Comparison of ENCODE assay signal across 8 cellular contexts in the genomic region with DNA sequence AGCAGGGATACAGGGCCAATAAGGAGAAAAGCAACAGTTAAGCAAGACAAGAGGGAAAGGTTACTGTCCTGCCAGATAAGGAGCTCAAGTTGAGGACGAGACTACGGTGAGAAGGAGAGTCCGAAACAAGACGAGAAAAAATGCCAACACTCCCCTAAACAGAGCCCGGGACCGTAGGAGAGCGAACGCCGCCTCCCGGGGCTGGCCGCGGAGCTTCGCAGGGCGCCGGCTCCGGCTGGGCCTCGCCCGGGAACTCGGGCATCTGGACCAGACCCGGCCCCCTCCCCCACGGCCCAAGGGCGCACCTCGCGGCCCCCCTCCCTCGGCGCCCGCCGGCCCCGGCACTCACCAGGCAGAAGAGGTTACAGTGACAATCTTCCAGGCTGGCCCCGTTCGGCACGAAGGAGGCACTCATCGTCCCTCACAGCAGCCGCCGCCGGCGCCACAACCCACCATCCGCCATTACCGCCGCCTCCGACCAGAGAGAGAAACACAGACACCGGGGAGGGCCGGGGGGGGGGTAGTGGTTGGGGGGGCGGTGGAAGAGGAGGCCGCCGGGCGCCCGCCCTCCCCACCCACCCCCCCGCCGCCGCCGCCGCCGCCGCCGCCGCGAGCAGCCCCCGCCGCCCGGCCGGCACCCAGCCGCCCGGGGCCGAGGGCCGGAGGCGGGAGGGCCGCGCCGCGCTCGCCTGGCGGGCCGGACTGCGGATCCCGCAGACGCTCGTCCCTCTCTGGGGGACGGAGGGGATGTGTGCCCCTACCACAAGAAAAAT. TPM values are rescaled to one million over a fixed set of nuclear protein-coding genes. Genes with fewer than 3 reads are reported as not detected.
A peak's percentile ranks its signal among the peaks of the same experiment; 100 is the strongest.
DNase-seq lines count a peak whose midpoint lies in the region; ATAC-seq and TF ChIP-seq lines count a peak whose summit lies in the region.

A gene with protein sequence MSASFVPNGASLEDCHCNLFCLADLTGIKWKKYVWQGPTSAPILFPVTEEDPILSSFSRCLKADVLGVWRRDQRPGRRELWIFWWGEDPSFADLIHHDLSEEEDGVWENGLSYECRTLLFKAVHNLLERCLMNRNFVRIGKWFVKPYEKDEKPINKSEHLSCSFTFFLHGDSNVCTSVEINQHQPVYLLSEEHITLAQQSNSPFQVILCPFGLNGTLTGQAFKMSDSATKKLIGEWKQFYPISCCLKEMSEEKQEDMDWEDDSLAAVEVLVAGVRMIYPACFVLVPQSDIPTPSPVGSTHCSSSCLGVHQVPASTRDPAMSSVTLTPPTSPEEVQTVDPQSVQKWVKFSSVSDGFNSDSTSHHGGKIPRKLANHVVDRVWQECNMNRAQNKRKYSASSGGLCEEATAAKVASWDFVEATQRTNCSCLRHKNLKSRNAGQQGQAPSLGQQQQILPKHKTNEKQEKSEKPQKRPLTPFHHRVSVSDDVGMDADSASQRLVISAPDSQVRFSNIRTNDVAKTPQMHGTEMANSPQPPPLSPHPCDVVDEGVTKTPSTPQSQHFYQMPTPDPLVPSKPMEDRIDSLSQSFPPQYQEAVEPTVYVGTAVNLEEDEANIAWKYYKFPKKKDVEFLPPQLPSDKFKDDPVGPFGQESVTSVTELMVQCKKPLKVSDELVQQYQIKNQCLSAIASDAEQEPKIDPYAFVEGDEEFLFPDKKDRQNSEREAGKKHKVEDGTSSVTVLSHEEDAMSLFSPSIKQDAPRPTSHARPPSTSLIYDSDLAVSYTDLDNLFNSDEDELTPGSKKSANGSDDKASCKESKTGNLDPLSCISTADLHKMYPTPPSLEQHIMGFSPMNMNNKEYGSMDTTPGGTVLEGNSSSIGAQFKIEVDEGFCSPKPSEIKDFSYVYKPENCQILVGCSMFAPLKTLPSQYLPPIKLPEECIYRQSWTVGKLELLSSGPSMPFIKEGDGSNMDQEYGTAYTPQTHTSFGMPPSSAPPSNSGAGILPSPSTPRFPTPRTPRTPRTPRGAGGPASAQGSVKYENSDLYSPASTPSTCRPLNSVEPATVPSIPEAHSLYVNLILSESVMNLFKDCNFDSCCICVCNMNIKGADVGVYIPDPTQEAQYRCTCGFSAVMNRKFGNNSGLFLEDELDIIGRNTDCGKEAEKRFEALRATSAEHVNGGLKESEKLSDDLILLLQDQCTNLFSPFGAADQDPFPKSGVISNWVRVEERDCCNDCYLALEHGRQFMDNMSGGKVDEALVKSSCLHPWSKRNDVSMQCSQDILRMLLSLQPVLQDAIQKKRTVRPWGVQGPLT (N-terminal part only) (minus strand): TSS at position 488 of the 773 bp plus-strand sequence. CDS start 73 bp downstream, at position 415.

- H3K36me3 Mint-ChIP-seq in mesothelial cell of epicardium = peaks cover 2% of the 10 kb centered on the region

- peaks cover 16% of the 10 kb centered on the region for H3K4me1 ChIP-seq in HAP-1

- H3K36me3 ChIP-seq in HAP-1 (replicated peaks) = peaks cover 12% of the 10 kb centered on the region

- peaks cover 25% of the 10 kb centered on the region for H3K4me1 Mint-ChIP-seq in mesothelial cell of epicardium

- no peak for TF ChIP-seq CTCF in mesothelial cell of epicardium (IDR thresholded peaks at IDR 0.05; ENCODE audit: unreplicated experiment)

- no peaks in the 10 kb centered on the region for H3K27me3 Mint-ChIP-seq in mesothelial cell of epicardium (ENCODE audit: low read depth)

- no peak for ATAC-seq in GM21390 (IDR thresholded peaks at IDR 0.05; ENCODE audit: unreplicated experiment)

- peak; percentile 55 for DNase-seq in EH (ENCODE audit: low read depth)
- peak; percentile 17 to 65 for DNase-seq in HAP-1 (ENCODE audit: low spot score in 2 of 2)
- peak; percentile 41 for DNase-seq in NCI-H774 (lab: John Stamatoyannopoulos, UW)
- DNase-seq in activated CD8-positive, alpha-beta memory T cell treated with anti-CD3 and anti-CD28 coated beads, Interleukin-2, amount 50 U/mL, for 4 hours = peak; percentile 60
- peak; percentile 33 to 58 for DNase-seq in mesothelial cell of epicardium (ENCODE audit: low spot score in 2 of 2, unreplicated experiment in 2 of 2)
- peak; percentile 24 to 32 for DNase-seq in stimulated activated CD8-positive, alpha-beta memory T cell treated with anti-CD3 and anti-CD28 coated beads, Interleukin-15, amount 100 ng/mL, for 48 hours (ENCODE audit: low read depth in 2 of 2)

- H3K27me3 ChIP-seq in HAP-1 (ENCODE audit: low read depth) = no peaks in the 10 kb centered on the region

- H3K9me3 Mint-ChIP-seq in mesothelial cell of epicardium = no peaks in the 10 kb centered on the region

- peak within 1 kb of the TSS; percentile 98 for H3K4me3 Mint-ChIP-seq in mesothelial cell of epicardium

- H3K27ac Mint-ChIP-seq in mesothelial cell of epicardium = peak within 1 kb of the TSS; percentile 100

- peak within 1 kb of the TSS; percentile 98 for H3K4me3 ChIP-seq in HAP-1

- H3K9me3 ChIP-seq in HAP-1 = no peaks in the 10 kb centered on the region

- in situ Hi-C loops in HAP-1 (cut with MboI; ENCODE audit: low sequenced_read_pairs) = no loop called here
- in situ Hi-C loops in endometrial microvascular endothelial cells (cut with HindIII; ENCODE audit: inconsistent ontology term, low pct_unique_long_range_greater_than_20kb, low sequenced_read_pairs) = no loop called here

RNA-seq across cellular contexts. Expression of the gene that starts here (rescaled TPM):
- total RNA-seq in endometrial microvascular endothelial cells (ENCODE audit: inconsistent ontology term) (21.6 TPM), mesothelial cell of epicardium (69.5 to 73.0 TPM (median 69.5 TPM) in 3 replicates)
